Comparison of ENCODE assay signal across 1 cellular context in genomic region chr7:151011616-151012015, GRCh38.
A peak's percentile ranks its signal among the peaks of the same experiment; 100 is the strongest.
TF ChIP-seq lines count a peak whose summit lies in the region.

No MANE protein-coding gene starts in this region.

TF ChIP-seq in K562, 482 proteins besides CTCF, POLR2A, EP300 and RAD21:
- TF ChIP-seq NONO (IDR thresholded peaks at IDR 0.05; ENCODE audit: low read depth in 2 of 2, low read length in 1 of 2) (0 out of 4 replicates have a peak, but pooled peaks of 1 of the 2 experiments have one; percentile 2), LCOR (CRISPR knock-in tag; IDR thresholded peaks at IDR 0.05) (peak; percentile 53; the same call in 1 of the 2 replicates)
TF ChIP-seq in K562: peak in this region for 2; not testable (repeated sequence) for 480.
